Comparison of ENCODE assay signal across 1 cellular context in genomic region chr6:90471297-90471696, GRCh38.
TF ChIP-seq lines count a peak whose summit lies in the region.

No MANE protein-coding gene starts in this region.

TF ChIP-seq in GM23338, 12 proteins besides CTCF, POLR2A, EP300 and RAD21 (continued from another document):
- TF ChIP-seq, protein P1, sequence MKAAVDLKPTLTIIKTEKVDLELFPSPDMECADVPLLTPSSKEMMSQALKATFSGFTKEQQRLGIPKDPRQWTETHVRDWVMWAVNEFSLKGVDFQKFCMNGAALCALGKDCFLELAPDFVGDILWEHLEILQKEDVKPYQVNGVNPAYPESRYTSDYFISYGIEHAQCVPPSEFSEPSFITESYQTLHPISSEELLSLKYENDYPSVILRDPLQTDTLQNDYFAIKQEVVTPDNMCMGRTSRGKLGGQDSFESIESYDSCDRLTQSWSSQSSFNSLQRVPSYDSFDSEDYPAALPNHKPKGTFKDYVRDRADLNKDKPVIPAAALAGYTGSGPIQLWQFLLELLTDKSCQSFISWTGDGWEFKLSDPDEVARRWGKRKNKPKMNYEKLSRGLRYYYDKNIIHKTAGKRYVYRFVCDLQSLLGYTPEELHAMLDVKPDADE (IDR thresholded peaks at IDR 0.05) = no peak
- no peak for TF ChIP-seq JUNB (IDR thresholded peaks at IDR 0.05; ENCODE audit: unreplicated experiment)
- no peak for TF ChIP-seq REST (IDR thresholded peaks at IDR 0.05; ENCODE audit: unreplicated experiment)
- no peak for TF ChIP-seq ZNF462 (CRISPR knock-in tag; IDR thresholded peaks at IDR 0.05)
- no peak for TF ChIP-seq NANOG (IDR thresholded peaks at IDR 0.05; ENCODE audit: borderline replicate concordance)
- no peak for TF ChIP-seq POLR2AphosphoS5 (IDR thresholded peaks at IDR 0.05; ENCODE audit: low read depth)
- TF ChIP-seq ZNF331 (CRISPR knock-in tag; IDR thresholded peaks at IDR 0.05; ENCODE audit: low read depth) = no peak
- TF ChIP-seq STAT1 (IDR thresholded peaks at IDR 0.05; ENCODE audit: unreplicated experiment) = no peak
TF ChIP-seq in GM23338: peak in this region for 0.
